In genomic region chr3:132513057-132513456, GRCh38 we compare ENCODE assay signal across 23 cellular contexts.
"Had no signal": no experiment of that assay in that cellular context is flagged by ENCODE, and none has a peak within 500 bp of the region (broad histone marks: within the 10 kb centered on the region; RNA-seq: fewer than 3 reads in every experiment).

No MANE protein-coding gene starts in this region.

- H3K4me3 ChIP-seq: esophagus squamous epithelium, heart right ventricle, psoas muscle, testis, transverse colon had no signal

- ATAC-seq: activated CD4-positive, CD25-positive, alpha-beta regulatory T cell treated with anti-CD3 and anti-CD28 coated beads, Interleukin-2, amount 50 U/mL, for 24 hours; heart right ventricle; naive thymus-derived CD4-positive, alpha-beta T cell; psoas muscle had no signal

- H3K27ac ChIP-seq: epithelial cell of prostate, esophagus squamous epithelium, heart right ventricle, parathyroid adenoma, psoas muscle, testis, transverse colon, WERI-Rb-1 had no signal

- DNase-seq: activated CD4-positive, alpha-beta T cell treated with anti-CD3 and anti-CD28 coated beads for 48 hours; activated CD4-positive, alpha-beta T cell treated with anti-CD3 and anti-CD28 coated beads, Interleukin-2, amount 50 U/mL, for 48 hours; activated CD8-positive, alpha-beta memory T cell treated with anti-CD3 and anti-CD28 coated beads for 24 hours; activated effector memory CD4-positive, alpha-beta T cell treated with Interleukin-2 at 50 U/mL for 16 hours; activated naive CD4-positive, alpha-beta T cell treated with Interleukin-2 at 50 U/mL for 16 hours; anterior cingulate cortex; dermis blood vessel endothelial cell; effector CD4-positive, alpha-beta T cell; esophagus squamous epithelium; foreskin melanocyte; heart right ventricle; midbrain; naive thymus-derived CD4-positive, alpha-beta T cell; nucleus accumbens; psoas muscle; stimulated activated naive CD4-positive, alpha-beta T cell treated with Interleukin-2 at 50 U/mL for 16 hours; T1000; testis; transverse colon; WERI-Rb-1 had no signal

- H3K9me3 ChIP-seq: esophagus squamous epithelium, heart right ventricle, psoas muscle, testis, transverse colon had no signal

- H3K4me1 ChIP-seq: esophagus squamous epithelium, heart right ventricle, parathyroid adenoma, psoas muscle, testis had no signal

- H3K27me3 ChIP-seq: esophagus squamous epithelium, heart right ventricle, testis, transverse colon had no signal
